ENCODE assay signal across 1 cellular context in the genomic region with DNA sequence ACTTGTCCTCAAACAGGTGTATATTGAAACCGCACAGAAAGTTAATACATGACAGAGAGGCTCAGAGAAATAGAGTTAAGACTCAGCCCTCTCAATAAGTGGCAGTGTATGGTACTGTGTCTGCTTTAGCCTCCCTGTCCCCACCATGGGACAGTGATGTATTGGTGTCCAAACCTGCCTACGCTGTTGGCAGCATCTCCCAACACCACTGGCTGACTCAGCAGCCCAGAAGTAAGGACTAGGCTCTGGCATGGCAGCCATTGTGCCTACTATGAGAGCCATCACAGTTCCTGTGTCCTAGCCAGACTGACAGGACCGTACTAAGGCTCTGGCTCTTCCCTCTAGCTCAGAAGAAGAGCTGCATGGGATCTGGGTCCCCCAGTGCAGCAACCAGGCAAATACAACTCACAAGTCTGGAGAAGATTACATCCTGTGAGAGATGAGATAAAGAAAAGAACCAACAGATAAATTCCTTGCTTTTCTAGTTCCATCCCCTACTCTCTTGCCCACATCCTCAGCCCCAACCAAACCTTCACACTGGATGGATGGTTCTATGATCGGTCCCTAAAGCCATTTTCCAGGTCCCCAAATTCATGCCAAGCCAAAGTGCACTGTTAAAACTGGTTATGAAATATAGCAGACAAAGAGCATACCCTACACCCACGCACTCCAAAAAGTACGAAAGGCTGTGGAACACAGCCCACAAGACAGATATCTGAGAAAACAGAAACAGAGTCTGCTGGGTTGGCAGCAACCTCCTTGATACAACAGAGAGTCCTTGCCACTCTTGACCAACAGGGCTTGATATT.
TF ChIP-seq lines count a peak whose summit lies in the region.

No MANE protein-coding gene starts in this region.

TF ChIP-seq in K562, 482 proteins besides CTCF, POLR2A, EP300 and RAD21 (continued from another document and continues in another):
- TF ChIP-seq NR3C1 (CRISPR knock-in tag; IDR thresholded peaks at IDR 0.05) (no peak), ZEB2 (IDR thresholded peaks at IDR 0.05) (no peak), CBFA2T2 (conservative IDR thresholded peaks at IDR 0.05) (no peak), ZFP36 (IDR thresholded peaks at IDR 0.05; ENCODE audit: low read depth, low read length, partially characterized antibody) (no peak), SOX6 (IDR thresholded peaks at IDR 0.05) (0 out of 2 replicates have a peak, but pooled peaks have one; percentile 17), ZNF311 (CRISPR knock-in tag; IDR thresholded peaks at IDR 0.05) (no peak), SAFB2 (IDR thresholded peaks at IDR 0.05; ENCODE audit: borderline replicate concordance, low read depth, low read length, severe bottlenecking) (no peak), CXXC5 (CRISPR knock-in tag; IDR thresholded peaks at IDR 0.05) (peak; percentile 32; the same call in 1 of the 2 replicates), SMARCA4 (IDR thresholded peaks at IDR 0.05) (peak; percentile 62), TAL1 (IDR thresholded peaks at IDR 0.05) (peak; percentile 33; the same call in 1 of the 2 replicates), ZNF282 (CRISPR knock-in tag; IDR thresholded peaks at IDR 0.05) (no peak), TCF3 (CRISPR knock-in tag; IDR thresholded peaks at IDR 0.05) (0 out of 2 replicates have a peak, but pooled peaks have one; percentile 5), DPF2 (IDR thresholded peaks at IDR 0.05) (peak; percentile 70), ZNF12 (CRISPR knock-in tag; IDR thresholded peaks at IDR 0.05) (0 out of 2 replicates have a peak, but pooled peaks have one; percentile 42), BMI1 (IDR thresholded peaks at IDR 0.05; ENCODE audit: low read length) (no peak), CTBP1 (IDR thresholded peaks at IDR 0.05; ENCODE audit: borderline replicate concordance) (peak; percentile 69; the same call in 1 of the 2 replicates), TEAD4 (IDR thresholded peaks at IDR 0.05; ENCODE audit: low read length) (peak; percentile 46; the same call in 1 of the 2 replicates), TEAD4 (CRISPR knock-in tag; IDR thresholded peaks at IDR 0.05; ENCODE audit: borderline replicate concordance) (no peak), FOXK2 (conservative IDR thresholded peaks at IDR 0.05 in 1 of 2, IDR thresholded peaks at IDR 0.05 in 1 of 2; ENCODE audit: low read depth in 2 of 2) (no peak), NR1H2 (CRISPR knock-in tag; IDR thresholded peaks at IDR 0.05) (no peak), RCOR1 (IDR thresholded peaks at IDR 0.05; ENCODE audit: borderline replicate concordance in 1 of 2, low read depth in 2 of 2, low read length in 2 of 2) (peak in 1 of 2 experiments; percentile 34; a peak in 1 of 4 replicates), NFIC (IDR thresholded peaks at IDR 0.05) (0 out of 2 replicates have a peak, but pooled peaks have one; percentile 8), SAFB (IDR thresholded peaks at IDR 0.05; ENCODE audit: borderline replicate concordance, low read depth, low read length) (no peak), ZBTB1 (CRISPR knock-in tag; IDR thresholded peaks at IDR 0.05; ENCODE audit: borderline replicate concordance, low read depth) (no peak), ZNF316 (IDR thresholded peaks at IDR 0.05) (peak; percentile 52), YY1 (IDR thresholded peaks at IDR 0.05; ENCODE audit: borderline replicate concordance in 1 of 3, control insufficient read depth in 1 of 3, extremely low read depth in 1 of 3, insufficient read depth in 3 of 3, insufficient read length in 1 of 3, insufficient replicate concordance in 2 of 3, low read depth in 1 of 3, low read length in 2 of 3) (peak in 2 of 3 experiments; percentile 39 to 71), ARID1B (IDR thresholded peaks at IDR 0.05) (peak; percentile 71), EGR1 (conservative IDR thresholded peaks at IDR 0.05) (peak; percentile 96), ETV1 (tag; conservative IDR thresholded peaks at IDR 0.05; ENCODE audit: low read depth) (peak; percentile 32)
- TF ChIP-seq, protein P1, sequence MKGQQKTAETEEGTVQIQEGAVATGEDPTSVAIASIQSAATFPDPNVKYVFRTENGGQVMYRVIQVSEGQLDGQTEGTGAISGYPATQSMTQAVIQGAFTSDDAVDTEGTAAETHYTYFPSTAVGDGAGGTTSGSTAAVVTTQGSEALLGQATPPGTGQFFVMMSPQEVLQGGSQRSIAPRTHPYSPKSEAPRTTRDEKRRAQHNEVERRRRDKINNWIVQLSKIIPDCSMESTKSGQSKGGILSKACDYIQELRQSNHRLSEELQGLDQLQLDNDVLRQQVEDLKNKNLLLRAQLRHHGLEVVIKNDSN (CRISPR knock-in tag; IDR thresholded peaks at IDR 0.05): no peak
- TF ChIP-seq, protein P2, sequence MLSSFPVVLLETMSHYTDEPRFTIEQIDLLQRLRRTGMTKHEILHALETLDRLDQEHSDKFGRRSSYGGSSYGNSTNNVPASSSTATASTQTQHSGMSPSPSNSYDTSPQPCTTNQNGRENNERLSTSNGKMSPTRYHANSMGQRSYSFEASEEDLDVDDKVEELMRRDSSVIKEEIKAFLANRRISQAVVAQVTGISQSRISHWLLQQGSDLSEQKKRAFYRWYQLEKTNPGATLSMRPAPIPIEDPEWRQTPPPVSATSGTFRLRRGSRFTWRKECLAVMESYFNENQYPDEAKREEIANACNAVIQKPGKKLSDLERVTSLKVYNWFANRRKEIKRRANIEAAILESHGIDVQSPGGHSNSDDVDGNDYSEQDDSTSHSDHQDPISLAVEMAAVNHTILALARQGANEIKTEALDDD (IDR thresholded peaks at IDR 0.05): 0 out of 2 replicates have a peak, but pooled peaks have one; percentile 20
- TF ChIP-seq, protein P3, sequence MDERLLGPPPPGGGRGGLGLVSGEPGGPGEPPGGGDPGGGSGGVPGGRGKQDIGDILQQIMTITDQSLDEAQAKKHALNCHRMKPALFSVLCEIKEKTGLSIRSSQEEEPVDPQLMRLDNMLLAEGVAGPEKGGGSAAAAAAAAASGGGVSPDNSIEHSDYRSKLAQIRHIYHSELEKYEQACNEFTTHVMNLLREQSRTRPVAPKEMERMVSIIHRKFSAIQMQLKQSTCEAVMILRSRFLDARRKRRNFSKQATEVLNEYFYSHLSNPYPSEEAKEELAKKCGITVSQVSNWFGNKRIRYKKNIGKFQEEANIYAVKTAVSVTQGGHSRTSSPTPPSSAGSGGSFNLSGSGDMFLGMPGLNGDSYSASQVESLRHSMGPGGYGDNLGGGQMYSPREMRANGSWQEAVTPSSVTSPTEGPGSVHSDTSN (CRISPR knock-in tag; IDR thresholded peaks at IDR 0.05; ENCODE audit: low read depth): no peak
- TF ChIP-seq, protein P3 (tag; conservative IDR thresholded peaks at IDR 0.05; ENCODE audit: low read depth): 0 out of 2 replicates have a peak, but pooled peaks have one; percentile 13
- TF ChIP-seq, protein P4, sequence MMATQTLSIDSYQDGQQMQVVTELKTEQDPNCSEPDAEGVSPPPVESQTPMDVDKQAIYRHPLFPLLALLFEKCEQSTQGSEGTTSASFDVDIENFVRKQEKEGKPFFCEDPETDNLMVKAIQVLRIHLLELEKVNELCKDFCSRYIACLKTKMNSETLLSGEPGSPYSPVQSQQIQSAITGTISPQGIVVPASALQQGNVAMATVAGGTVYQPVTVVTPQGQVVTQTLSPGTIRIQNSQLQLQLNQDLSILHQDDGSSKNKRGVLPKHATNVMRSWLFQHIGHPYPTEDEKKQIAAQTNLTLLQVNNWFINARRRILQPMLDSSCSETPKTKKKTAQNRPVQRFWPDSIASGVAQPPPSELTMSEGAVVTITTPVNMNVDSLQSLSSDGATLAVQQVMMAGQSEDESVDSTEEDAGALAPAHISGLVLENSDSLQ (IDR thresholded peaks at IDR 0.05): peak; percentile 6; the same call in 1 of the 2 replicates
- TF ChIP-seq, protein P5, sequence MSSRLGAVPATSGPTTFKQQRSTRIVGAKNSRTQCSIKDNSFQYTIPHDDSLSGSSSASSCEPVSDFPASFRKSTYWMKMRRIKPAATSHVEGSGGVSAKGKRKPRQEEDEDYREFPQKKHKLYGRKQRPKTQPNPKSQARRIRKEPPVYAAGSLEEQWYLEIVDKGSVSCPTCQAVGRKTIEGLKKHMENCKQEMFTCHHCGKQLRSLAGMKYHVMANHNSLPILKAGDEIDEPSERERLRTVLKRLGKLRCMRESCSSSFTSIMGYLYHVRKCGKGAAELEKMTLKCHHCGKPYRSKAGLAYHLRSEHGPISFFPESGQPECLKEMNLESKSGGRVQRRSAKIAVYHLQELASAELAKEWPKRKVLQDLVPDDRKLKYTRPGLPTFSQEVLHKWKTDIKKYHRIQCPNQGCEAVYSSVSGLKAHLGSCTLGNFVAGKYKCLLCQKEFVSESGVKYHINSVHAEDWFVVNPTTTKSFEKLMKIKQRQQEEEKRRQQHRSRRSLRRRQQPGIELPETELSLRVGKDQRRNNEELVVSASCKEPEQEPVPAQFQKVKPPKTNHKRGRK (tag; IDR thresholded peaks at IDR 0.05): no peak
- TF ChIP-seq, protein P6, sequence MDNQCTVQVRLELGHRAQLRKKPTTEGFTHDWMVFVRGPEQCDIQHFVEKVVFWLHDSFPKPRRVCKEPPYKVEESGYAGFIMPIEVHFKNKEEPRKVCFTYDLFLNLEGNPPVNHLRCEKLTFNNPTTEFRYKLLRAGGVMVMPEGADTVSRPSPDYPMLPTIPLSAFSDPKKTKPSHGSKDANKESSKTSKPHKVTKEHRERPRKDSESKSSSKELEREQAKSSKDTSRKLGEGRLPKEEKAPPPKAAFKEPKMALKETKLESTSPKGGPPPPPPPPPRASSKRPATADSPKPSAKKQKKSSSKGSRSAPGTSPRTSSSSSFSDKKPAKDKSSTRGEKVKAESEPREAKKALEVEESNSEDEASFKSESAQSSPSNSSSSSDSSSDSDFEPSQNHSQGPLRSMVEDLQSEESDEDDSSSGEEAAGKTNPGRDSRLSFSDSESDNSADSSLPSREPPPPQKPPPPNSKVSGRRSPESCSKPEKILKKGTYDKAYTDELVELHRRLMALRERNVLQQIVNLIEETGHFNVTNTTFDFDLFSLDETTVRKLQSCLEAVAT (IDR thresholded peaks at IDR 0.05): no peak
- TF ChIP-seq, protein P7, sequence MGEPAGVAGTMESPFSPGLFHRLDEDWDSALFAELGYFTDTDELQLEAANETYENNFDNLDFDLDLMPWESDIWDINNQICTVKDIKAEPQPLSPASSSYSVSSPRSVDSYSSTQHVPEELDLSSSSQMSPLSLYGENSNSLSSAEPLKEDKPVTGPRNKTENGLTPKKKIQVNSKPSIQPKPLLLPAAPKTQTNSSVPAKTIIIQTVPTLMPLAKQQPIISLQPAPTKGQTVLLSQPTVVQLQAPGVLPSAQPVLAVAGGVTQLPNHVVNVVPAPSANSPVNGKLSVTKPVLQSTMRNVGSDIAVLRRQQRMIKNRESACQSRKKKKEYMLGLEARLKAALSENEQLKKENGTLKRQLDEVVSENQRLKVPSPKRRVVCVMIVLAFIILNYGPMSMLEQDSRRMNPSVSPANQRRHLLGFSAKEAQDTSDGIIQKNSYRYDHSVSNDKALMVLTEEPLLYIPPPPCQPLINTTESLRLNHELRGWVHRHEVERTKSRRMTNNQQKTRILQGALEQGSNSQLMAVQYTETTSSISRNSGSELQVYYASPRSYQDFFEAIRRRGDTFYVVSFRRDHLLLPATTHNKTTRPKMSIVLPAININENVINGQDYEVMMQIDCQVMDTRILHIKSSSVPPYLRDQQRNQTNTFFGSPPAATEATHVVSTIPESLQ (CRISPR knock-in tag; IDR thresholded peaks at IDR 0.05): 0 out of 2 replicates have a peak, but pooled peaks have one; percentile 65
- TF ChIP-seq, protein P8, sequence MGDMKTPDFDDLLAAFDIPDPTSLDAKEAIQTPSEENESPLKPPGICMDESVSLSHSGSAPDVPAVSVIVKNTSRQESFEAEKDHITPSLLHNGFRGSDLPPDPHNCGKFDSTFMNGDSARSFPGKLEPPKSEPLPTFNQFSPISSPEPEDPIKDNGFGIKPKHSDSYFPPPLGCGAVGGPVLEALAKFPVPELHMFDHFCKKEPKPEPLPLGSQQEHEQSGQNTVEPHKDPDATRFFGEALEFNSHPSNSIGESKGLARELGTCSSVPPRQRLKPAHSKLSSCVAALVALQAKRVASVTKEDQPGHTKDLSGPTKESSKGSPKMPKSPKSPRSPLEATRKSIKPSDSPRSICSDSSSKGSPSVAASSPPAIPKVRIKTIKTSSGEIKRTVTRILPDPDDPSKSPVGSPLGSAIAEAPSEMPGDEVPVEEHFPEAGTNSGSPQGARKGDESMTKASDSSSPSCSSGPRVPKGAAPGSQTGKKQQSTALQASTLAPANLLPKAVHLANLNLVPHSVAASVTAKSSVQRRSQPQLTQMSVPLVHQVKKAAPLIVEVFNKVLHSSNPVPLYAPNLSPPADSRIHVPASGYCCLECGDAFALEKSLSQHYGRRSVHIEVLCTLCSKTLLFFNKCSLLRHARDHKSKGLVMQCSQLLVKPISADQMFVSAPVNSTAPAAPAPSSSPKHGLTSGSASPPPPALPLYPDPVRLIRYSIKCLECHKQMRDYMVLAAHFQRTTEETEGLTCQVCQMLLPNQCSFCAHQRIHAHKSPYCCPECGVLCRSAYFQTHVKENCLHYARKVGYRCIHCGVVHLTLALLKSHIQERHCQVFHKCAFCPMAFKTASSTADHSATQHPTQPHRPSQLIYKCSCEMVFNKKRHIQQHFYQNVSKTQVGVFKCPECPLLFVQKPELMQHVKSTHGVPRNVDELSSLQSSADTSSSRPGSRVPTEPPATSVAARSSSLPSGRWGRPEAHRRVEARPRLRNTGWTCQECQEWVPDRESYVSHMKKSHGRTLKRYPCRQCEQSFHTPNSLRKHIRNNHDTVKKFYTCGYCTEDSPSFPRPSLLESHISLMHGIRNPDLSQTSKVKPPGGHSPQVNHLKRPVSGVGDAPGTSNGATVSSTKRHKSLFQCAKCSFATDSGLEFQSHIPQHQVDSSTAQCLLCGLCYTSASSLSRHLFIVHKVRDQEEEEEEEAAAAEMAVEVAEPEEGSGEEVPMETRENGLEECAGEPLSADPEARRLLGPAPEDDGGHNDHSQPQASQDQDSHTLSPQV (IDR thresholded peaks at IDR 0.05): peak; percentile 82; the same call in 1 of the 2 replicates
